In the genomic region with DNA sequence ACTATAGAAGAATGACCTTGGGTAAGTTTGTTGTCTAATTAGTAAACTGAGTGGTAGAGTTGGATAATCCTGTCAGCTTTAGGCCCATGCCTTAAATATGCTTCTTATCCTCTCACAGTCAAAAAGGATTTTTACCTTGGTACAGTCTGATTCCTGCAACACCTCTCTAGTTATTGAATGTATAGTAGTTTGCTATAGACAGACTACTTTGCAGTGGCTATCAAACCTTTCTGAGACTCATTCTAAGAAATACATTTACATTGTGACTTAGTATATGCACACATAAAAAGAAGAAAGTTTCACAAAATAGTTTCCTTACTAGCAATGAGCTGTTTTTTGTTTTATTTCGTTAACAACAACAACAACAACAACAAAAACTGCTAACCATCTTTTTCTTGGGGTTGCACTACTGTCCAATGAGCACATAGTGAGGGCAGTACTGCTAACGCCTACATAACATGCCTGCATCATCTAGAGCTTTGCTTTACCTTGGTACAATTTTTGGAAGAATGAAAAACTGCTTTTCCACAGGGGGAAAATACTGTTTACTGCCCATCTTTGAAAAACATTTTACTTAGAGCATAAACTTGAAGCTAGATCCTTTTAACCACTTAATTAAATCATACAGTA, we compare ENCODE assay signal across 15 cellular contexts. TPM values are rescaled to one million over a fixed set of nuclear protein-coding genes. Genes with fewer than 3 reads are reported as not detected.
DNase-seq lines count a peak whose midpoint lies in the region; ATAC-seq and TF ChIP-seq lines count a peak whose summit lies in the region.
"Had no signal": no experiment of that assay in that cellular context is flagged by ENCODE, and none has a peak within 500 bp of the region (broad histone marks: within the 10 kb centered on the region; RNA-seq: fewer than 3 reads in every experiment).

No MANE protein-coding gene starts in this region.

- H4K8ac ChIP-seq in mesenchymal stem cell (ENCODE audit: low read length): no peak overlapping the region

- H3K9ac ChIP-seq in mesenchymal stem cell (ENCODE audit: low read length): peak overlapping the region; percentile 71
- H3K9ac ChIP-seq: BLaER1 had no signal

- 62% methylated on average over 2 of the region's 2 CpGs for WGBS in mesenchymal stem cell

- peak overlapping the region; percentile 4 for H3K4me3 ChIP-seq in A673 (ENCODE audit: low read depth, low read length, poor library complexity, severe bottlenecking)
- H3K4me3 ChIP-seq in CD8-positive, alpha-beta memory T cell (ENCODE audit: low read length): no peak overlapping the region
- peak overlapping the region in 1 of 2 experiments; percentile 57 for H3K4me3 ChIP-seq in mesenchymal stem cell (ENCODE audit: insufficient read depth in 1 of 2, low read depth in 1 of 2, low read length in 2 of 2)
- H3K4me3 ChIP-seq: BLaER1, ovary, suprapubic skin had no signal

- no peak for TF ChIP-seq CTCF in A673 (conservative IDR thresholded peaks at IDR 0.05; ENCODE audit: low read depth, low read length)

- H3K27ac Mint-ChIP-seq in CD8-positive, alpha-beta memory T cell: peak overlapping the region in 7 of 8 donors; percentile 5 to 86 (median 45)
- H3K27ac Mint-ChIP-seq in activated T-helper 1 cell treated with anti-CD3 and anti-CD28 coated beads, Interleukin-12 subunit alpha, Interleukin-12 subunit beta, Interleukin-2, Interleukin-4 antibody, amounts not matched to agents 30 ng/mL and 10 ng/mL and 1 ng/mL, durations not matched to agents 14 hours and 24 hours and 36 hours: peak overlapping the region; percentile 8
- H3K27ac Mint-ChIP-seq: T-helper 1 cell treated with Interleukin-12 subunit alpha and Interleukin-12 subunit beta and Interleukin-4 antibody, amounts not matched to agents 30 μg/mL and 1 μg/mL, for 36 hours had no signal

- H4K91ac ChIP-seq in mesenchymal stem cell (ENCODE audit: low read length): no peak overlapping the region

- H2BK5ac ChIP-seq in mesenchymal stem cell (ENCODE audit: low read depth, low read length, poor library complexity, severe bottlenecking): no peak overlapping the region

- ATAC-seq in HG02870 (IDR thresholded peaks at IDR 0.05; ENCODE audit: unreplicated experiment): no peak
- ATAC-seq in HG03280 (IDR thresholded peaks at IDR 0.05; ENCODE audit: unreplicated experiment): no peak

- H3K4me1 ChIP-seq in A673 (ENCODE audit: insufficient read depth, low read length, poor library complexity, severe bottlenecking): peaks cover 34% of the 10 kb centered on the region
- H3K4me1 ChIP-seq in CD8-positive, alpha-beta memory T cell (ENCODE audit: insufficient read depth, low read length): peaks cover 55% of the 10 kb centered on the region
- peaks cover 13% of the 10 kb centered on the region for H3K4me1 ChIP-seq in mesenchymal stem cell (ENCODE audit: control insufficient read depth, insufficient read depth, low read depth, low read length)

- no TSS peak for BruUV-seq in A673 (replicated peaks; lab: Mats Ljungman, UMichigan)

- H3K9me3 ChIP-seq in A673 (ENCODE audit: low read depth, low read length, poor library complexity, severe bottlenecking): no peaks in the 10 kb centered on the region
- no peaks in the 10 kb centered on the region for H3K9me3 ChIP-seq in CD8-positive, alpha-beta memory T cell (ENCODE audit: low read length)
- no peaks in the 10 kb centered on the region for H3K9me3 ChIP-seq in mesenchymal stem cell (ENCODE audit: control insufficient read depth, low read length)
- H3K9me3 ChIP-seq: BLaER1, ovary, suprapubic skin had no signal

- no peak overlapping the region for H3K23ac ChIP-seq in mesenchymal stem cell (ENCODE audit: low read length in 2 of 2)

- H3K18ac ChIP-seq in mesenchymal stem cell (ENCODE audit: low read depth in 1 of 2, low read length in 2 of 2): no peak overlapping the region

- peaks cover 69 to 83% (median 81%) of the 10 kb centered on the region in 3 donors for H3K4me1 Mint-ChIP-seq in CD8-positive, alpha-beta memory T cell
- peaks cover 51% of the 10 kb centered on the region for H3K4me1 Mint-ChIP-seq in activated T-helper 1 cell treated with anti-CD3 and anti-CD28 coated beads, Interleukin-12 subunit alpha, Interleukin-12 subunit beta, Interleukin-2, Interleukin-4 antibody, amounts not matched to agents 30 ng/mL and 10 ng/mL and 1 ng/mL, durations not matched to agents 14 hours and 24 hours and 36 hours (ENCODE audit: low read depth)

- no peak overlapping the region for H2AFZ ChIP-seq in mesenchymal stem cell (ENCODE audit: low read depth, low read length)

- H3K4me3 Mint-ChIP-seq in CD8-positive, alpha-beta memory T cell: peak overlapping the region; percentile 26 to 85 (median 65)
- H3K4me3 Mint-ChIP-seq in activated T-helper 1 cell treated with anti-CD3 and anti-CD28 coated beads, Interleukin-12 subunit alpha, Interleukin-12 subunit beta, Interleukin-2, Interleukin-4 antibody, amounts not matched to agents 30 ng/mL and 10 ng/mL and 1 ng/mL, durations not matched to agents 14 hours and 24 hours and 36 hours: no peak overlapping the region

- intact Hi-C loops in A673 (cut with micrococcal nuclease; ENCODE audit: unreplicated experiment): no loop called here
- intact Hi-C loops in activated T-helper 1 cell treated with anti-CD3 and anti-CD28 coated beads, Interleukin-12 subunit alpha, Interleukin-12 subunit beta, Interleukin-2, Interleukin-4 antibody, amounts not matched to agents 30 ng/mL and 10 ng/mL and 1 ng/mL, durations not matched to agents 14 hours and 24 hours and 36 hours (cut with micrococcal nuclease): no loop called here

- no peak overlapping the region for H2AK5ac ChIP-seq in mesenchymal stem cell (ENCODE audit: low read length, severe bottlenecking)

- peaks cover 0 to 1% (median 1%) of the 10 kb centered on the region in 3 donors for H3K36me3 Mint-ChIP-seq in CD8-positive, alpha-beta memory T cell
- H3K36me3 Mint-ChIP-seq in activated T-helper 1 cell treated with anti-CD3 and anti-CD28 coated beads, Interleukin-12 subunit alpha, Interleukin-12 subunit beta, Interleukin-2, Interleukin-4 antibody, amounts not matched to agents 30 ng/mL and 10 ng/mL and 1 ng/mL, durations not matched to agents 14 hours and 24 hours and 36 hours (ENCODE audit: low read depth): peaks cover 8% of the 10 kb centered on the region

- DNase-seq in A673 (ENCODE audit: low spot score) (no peak), mesenchymal stem cell (no peak), ACHN (no peak)
- DNase-seq in CD8-positive, alpha-beta memory T cell: no peak
- no peak for DNase-seq in activated T-helper 1 cell treated with anti-CD3 and anti-CD28 coated beads, Interleukin-12 subunit alpha, Interleukin-12 subunit beta, Interleukin-2, Interleukin-4 antibody, amounts not matched to agents 30 ng/mL and 10 ng/mL and 1 ng/mL, durations not matched to agents 14 hours and 24 hours and 36 hours (ENCODE audit: low spot score)
- DNase-seq: activated CD4-positive, alpha-beta T cell treated with anti-CD3 and anti-CD28 coated beads for 4 hours; MM.1S; NCI-H2029 treated with DMSO at 0.1 percent for 48 hours; NCI-H748 treated with DMSO at 0.1 percent for 48 hours; ovary had no signal

- peak overlapping the region; percentile 16 for H3K4me2 ChIP-seq in mesenchymal stem cell (ENCODE audit: low read length, poor library complexity, severe bottlenecking)
- H3K4me2 ChIP-seq: BLaER1 had no signal

- no peak overlapping the region for H2BK120ac ChIP-seq in mesenchymal stem cell (ENCODE audit: low read depth, low read length)

- no peaks in the 10 kb centered on the region for H3K9me3 Mint-ChIP-seq in CD8-positive, alpha-beta memory T cell
- no peaks in the 10 kb centered on the region for H3K9me3 Mint-ChIP-seq in activated T-helper 1 cell treated with anti-CD3 and anti-CD28 coated beads, Interleukin-12 subunit alpha, Interleukin-12 subunit beta, Interleukin-2, Interleukin-4 antibody, amounts not matched to agents 30 ng/mL and 10 ng/mL and 1 ng/mL, durations not matched to agents 14 hours and 24 hours and 36 hours
- H3K9me3 Mint-ChIP-seq: T-helper 1 cell treated with Interleukin-12 subunit alpha and Interleukin-12 subunit beta and Interleukin-4 antibody, amounts not matched to agents 30 μg/mL and 1 μg/mL, for 36 hours had no signal

- no peaks in the 10 kb centered on the region for H3K27me3 Mint-ChIP-seq in CD8-positive, alpha-beta memory T cell
- no peaks in the 10 kb centered on the region for H3K27me3 Mint-ChIP-seq in activated T-helper 1 cell treated with anti-CD3 and anti-CD28 coated beads, Interleukin-12 subunit alpha, Interleukin-12 subunit beta, Interleukin-2, Interleukin-4 antibody, amounts not matched to agents 30 ng/mL and 10 ng/mL and 1 ng/mL, durations not matched to agents 14 hours and 24 hours and 36 hours (ENCODE audit: insufficient read depth)

- peak overlapping the region; percentile 53 for H3K27ac ChIP-seq in A673 (ENCODE audit: low read depth, low read length, poor library complexity, severe bottlenecking)
- H3K27ac ChIP-seq in CD8-positive, alpha-beta memory T cell (ENCODE audit: low read depth, low read length): no peak overlapping the region
- H3K27ac ChIP-seq in mesenchymal stem cell (ENCODE audit: low read length, poor library complexity, severe bottlenecking): peak overlapping the region; percentile 90
- H3K27ac ChIP-seq: BLaER1, ovary, suprapubic skin had no signal

- POLR2A ChIA-PET in A673 (lab: Charles Lee; ENCODE audit: low non-redundant PET): no interaction called here
- POLR2A ChIA-PET in CD8-positive, alpha-beta memory T cell (lab: Charles Lee): no interaction called here

- in situ Hi-C loops in ACHN (cut with HindIII; ENCODE audit: low pct_ligation_motif_present, low pct_unique_long_range_greater_than_20kb, low sequenced_read_pairs): no loop called here

- H3K36me3 ChIP-seq in A673 (ENCODE audit: insufficient read depth, low read length, poor library complexity, severe bottlenecking) (no peaks in the 10 kb centered on the region), mesenchymal stem cell (ENCODE audit: control insufficient read depth in 1 of 2, insufficient read depth in 2 of 2, low read depth in 1 of 2, low read length in 2 of 2) (peaks cover 0 to under 1% of the 10 kb centered on the region in 2 experiments)
- H3K36me3 ChIP-seq in CD8-positive, alpha-beta memory T cell (ENCODE audit: insufficient read depth, low read length): no peaks in the 10 kb centered on the region
- H3K36me3 ChIP-seq: ovary, suprapubic skin had no signal

- no peak overlapping the region for H2BK15ac ChIP-seq in mesenchymal stem cell (ENCODE audit: low read depth, poor library complexity, severe bottlenecking)

- no peak overlapping the region for H3K14ac ChIP-seq in mesenchymal stem cell (ENCODE audit: low read length in 2 of 2)

- no peaks in the 10 kb centered on the region for H3K79me1 ChIP-seq in mesenchymal stem cell (replicated peaks; ENCODE audit: low read length, poor library complexity, severe bottlenecking)

- CTCF ChIA-PET in A673 (lab: Charles Lee): interaction anchor here (0.6 kb wide), 1 partner anchor 337 kb away, joined by 3 read pairs; no protein-coding TSS in a partner anchor
- CTCF ChIA-PET in CD8-positive, alpha-beta memory T cell (lab: Charles Lee): interaction anchor here (1.1 to 2.3 kb wide), 5 partner anchors 9 to 205 kb away, joined by 3 to 7 read pairs (median 5); no protein-coding TSS in a partner anchor

- H3K4ac ChIP-seq in mesenchymal stem cell (ENCODE audit: low read depth in 1 of 2, low read length in 2 of 2): no peak overlapping the region

- H3K27me3 ChIP-seq in A673 (replicated peaks; ENCODE audit: insufficient read depth, low read depth, low read length, poor library complexity) (no peaks in the 10 kb centered on the region), mesenchymal stem cell (ENCODE audit: control insufficient read depth in 1 of 2, insufficient read depth in 1 of 2, low read length in 2 of 2) (no peaks in the 10 kb centered on the region)
- H3K27me3 ChIP-seq in CD8-positive, alpha-beta memory T cell (ENCODE audit: insufficient read depth, low read length, poor library complexity, severe bottlenecking): no peaks in the 10 kb centered on the region
- H3K27me3 ChIP-seq: BLaER1, ovary, suprapubic skin had no signal

- H2BK12ac ChIP-seq in mesenchymal stem cell (ENCODE audit: low read length in 2 of 2): no peak overlapping the region

RNA-seq across cellular contexts. Expression of a gene that starts 28.5 kb away (rescaled TPM):
- 155 and 161 TPM in 2 replicates for total RNA-seq in A673 (2021)
- 100 to 1,000 TPM; 174 to 176 TPM for total RNA-seq in CD8-positive, alpha-beta memory T cell
- 47.4 TPM for polyA plus RNA-seq in CD8-positive, alpha-beta memory T cell
- total RNA-seq in activated T-helper 1 cell treated with anti-CD3 and anti-CD28 coated beads, Interleukin-12 subunit alpha, Interleukin-12 subunit beta, Interleukin-2, Interleukin-4 antibody, amounts not matched to agents 30 ng/mL and 10 ng/mL and 1 ng/mL, durations not matched to agents 14 hours and 24 hours and 36 hours: 164 and 178 TPM in 2 replicates
- 53.4 TPM for polyA plus RNA-seq in mesenchymal stem cell (2013, experiment 1 of 2)
- polyA plus RNA-seq in mesenchymal stem cell (2013, experiment 2 of 2): 50.7 TPM
